ENCODE assay signal across 20 cellular contexts in the genomic region with DNA sequence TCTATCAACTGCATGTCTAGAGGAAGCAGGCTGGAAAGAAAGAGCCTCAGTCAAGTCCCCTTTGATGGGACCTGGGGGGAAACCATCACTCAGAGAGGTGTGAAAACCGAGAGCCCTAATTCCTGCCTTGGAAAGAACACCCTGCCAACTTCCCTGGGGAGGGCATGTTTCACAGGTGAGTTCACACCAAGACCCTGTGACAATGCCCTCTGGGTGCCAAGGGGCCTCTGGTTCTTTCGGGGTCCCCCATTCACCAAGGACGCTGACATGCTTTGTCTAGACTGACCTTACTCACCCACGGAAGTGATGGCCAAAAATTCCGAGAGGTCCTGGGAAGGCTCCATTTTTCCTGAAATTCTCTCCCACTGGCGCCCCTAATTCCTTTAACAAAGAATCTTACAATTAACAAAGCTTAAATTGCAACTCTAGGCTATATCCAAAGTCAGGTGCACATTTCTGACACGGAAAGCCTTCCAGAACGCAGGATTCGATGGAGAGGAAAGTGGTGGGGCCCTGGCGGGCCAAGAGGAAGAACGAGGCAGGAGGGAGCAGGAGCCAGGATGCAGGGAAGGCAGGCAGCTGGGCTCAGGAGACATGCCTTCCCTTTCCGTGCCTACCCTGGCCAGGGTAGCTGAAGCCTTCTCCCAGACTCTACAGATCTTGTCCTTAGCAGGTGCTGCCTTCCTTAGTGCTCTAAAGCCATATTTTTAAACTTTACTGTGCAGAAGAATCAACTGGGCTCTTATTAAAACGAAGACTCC. TPM values are rescaled to one million over a fixed set of nuclear protein-coding genes. Genes with fewer than 3 reads are reported as not detected.
DNase-seq lines count a peak whose midpoint lies in the region; ATAC-seq, FAIRE-seq and TF ChIP-seq lines count a peak whose summit lies in the region.
"Had no signal": no experiment of that assay in that cellular context is flagged by ENCODE, and none has a peak within 500 bp of the region (broad histone marks: within the 10 kb centered on the region; RNA-seq: fewer than 3 reads in every experiment).

No MANE protein-coding gene starts in this region.

- DNase-seq in astrocyte (ENCODE audit: low read depth) = no peak
- peak; percentile 31 for DNase-seq in islet precursor cell
- peak; percentile 47 for DNase-seq in type B pancreatic cell (ENCODE audit: extremely low spot score, unreplicated experiment)
- DNase-seq in erythroblast (lab: John Stamatoyannopoulos, UW) = no peak
- no peak for DNase-seq in Karpas-422
- no peak for DNase-seq in AG20443 (ENCODE audit: low spot score)
- DNase-seq: CD4-positive, alpha-beta memory T cell; DMS153; DMS79; GDM1 had no signal

- H4K20me1 ChIP-seq in astrocyte (ENCODE audit: insufficient read depth, low read length) (peaks cover 3% of the 10 kb centered on the region), Karpas-422 (ENCODE audit: insufficient read depth, low read depth, low read length) (no peaks in the 10 kb centered on the region)

- H3K27me3 ChIP-seq in astrocyte (ENCODE audit: insufficient read depth, low read length) = no peaks in the 10 kb centered on the region
- H3K27me3 ChIP-seq in Karpas-422 (ENCODE audit: low read length) = no peaks in the 10 kb centered on the region

- H3K79me2 ChIP-seq in astrocyte (ENCODE audit: insufficient read depth, low read length) = no peaks in the 10 kb centered on the region
- no peaks in the 10 kb centered on the region for H3K79me2 ChIP-seq in Karpas-422 (ENCODE audit: low read length)

- H3K27ac ChIP-seq in astrocyte (ENCODE audit: low read depth, low read length) (no peak overlapping the region), Karpas-422 (ENCODE audit: low read length) (no peak overlapping the region)
- H3K27ac ChIP-seq: C4-2B had no signal

- peaks cover 42% of the 10 kb centered on the region for H3K27me3 Mint-ChIP-seq in astrocyte (ENCODE audit: low read depth, unreplicated experiment)
- H3K27me3 Mint-ChIP-seq in nephron (ENCODE audit: low read depth) = peaks cover 4% of the 10 kb centered on the region
- peaks cover 3% of the 10 kb centered on the region for H3K27me3 Mint-ChIP-seq in type B pancreatic cell

- no peaks in the 10 kb centered on the region for H3K4me1 Mint-ChIP-seq in astrocyte (ENCODE audit: low read depth, unreplicated experiment)
- H3K4me1 Mint-ChIP-seq in nephron = peaks cover 80% of the 10 kb centered on the region
- H3K4me1 Mint-ChIP-seq in type B pancreatic cell (ENCODE audit: unreplicated experiment) = peaks cover 10% of the 10 kb centered on the region
- H3K4me1 Mint-ChIP-seq: CD4-positive, alpha-beta memory T cell had no signal

- H3K36me3 Mint-ChIP-seq in astrocyte (ENCODE audit: low read depth, unreplicated experiment) (no peaks in the 10 kb centered on the region), nephron (ENCODE audit: low read depth) (peaks cover 17% of the 10 kb centered on the region), type B pancreatic cell (no peaks in the 10 kb centered on the region)
- H3K36me3 Mint-ChIP-seq: CD4-positive, alpha-beta memory T cell had no signal

- H3K36me3 ChIP-seq in astrocyte (ENCODE audit: insufficient read depth, low read length) = no peaks in the 10 kb centered on the region
- no peaks in the 10 kb centered on the region for H3K36me3 ChIP-seq in Karpas-422 (ENCODE audit: insufficient read depth, low read length)

- TF ChIP-seq CTCF in astrocyte (IDR thresholded peaks at IDR 0.05; ENCODE audit: insufficient read depth, low read depth, low read length) (no peak), nephron (IDR thresholded peaks at IDR 0.05; ENCODE audit: unreplicated experiment in 3 of 3) (no peak), type B pancreatic cell (conservative IDR thresholded peaks at IDR 0.05) (no peak)

- H3K27ac Mint-ChIP-seq in astrocyte (ENCODE audit: unreplicated experiment) (peak overlapping the region; percentile 28), nephron (peak overlapping the region in 2 of 3 experiments; percentile 4 to 46), type B pancreatic cell (no peak overlapping the region)
- H3K27ac Mint-ChIP-seq: CD4-positive, alpha-beta memory T cell; H9 had no signal

- H3K4me3 ChIP-seq in astrocyte (ENCODE audit: insufficient read depth, low read depth, low read length) (no peak overlapping the region), Karpas-422 (ENCODE audit: low read length) (no peak overlapping the region)

- H3K4me2 ChIP-seq in astrocyte (ENCODE audit: low read length) = no peak overlapping the region
- no peak overlapping the region for H3K4me2 ChIP-seq in Karpas-422 (ENCODE audit: low read depth, low read length, poor library complexity, severe bottlenecking)

- no peak for TF ChIP-seq POLR2A in erythroblast (IDR thresholded peaks at IDR 0.05; ENCODE audit: low read length)

- H3K9me2 ChIP-seq in Karpas-422 (replicated peaks; ENCODE audit: insufficient read depth, low read length) = no peaks in the 10 kb centered on the region

- no peak overlapping the region for H3K9ac ChIP-seq in astrocyte (ENCODE audit: low read length)
- no peak overlapping the region for H3K9ac ChIP-seq in Karpas-422 (ENCODE audit: low read length)

- no peak for FAIRE-seq in astrocyte (lab: Jason Lieb, UNC)
- FAIRE-seq: GM12892, GM18507, H1 had no signal

- no peak for ATAC-seq in GM18867 (IDR thresholded peaks at IDR 0.05; ENCODE audit: unreplicated experiment)

- peaks cover 6% of the 10 kb centered on the region for H3K9me3 Mint-ChIP-seq in astrocyte (ENCODE audit: unreplicated experiment)
- peaks cover 8% of the 10 kb centered on the region for H3K9me3 Mint-ChIP-seq in nephron
- H3K9me3 Mint-ChIP-seq in type B pancreatic cell = peaks cover 14% of the 10 kb centered on the region

- H2AFZ ChIP-seq in astrocyte (ENCODE audit: low read depth, low read length) (no peak overlapping the region), Karpas-422 (ENCODE audit: low read length) (no peak overlapping the region)

- H3K4me3 Mint-ChIP-seq in astrocyte (ENCODE audit: unreplicated experiment) = no peak overlapping the region
- no peak overlapping the region for H3K4me3 Mint-ChIP-seq in nephron
- H3K4me3 Mint-ChIP-seq in type B pancreatic cell = no peak overlapping the region
- H3K4me3 Mint-ChIP-seq: CD4-positive, alpha-beta memory T cell; H9 had no signal

- H3K9me3 ChIP-seq in astrocyte (ENCODE audit: insufficient read depth, low read depth, low read length) (no peaks in the 10 kb centered on the region), Karpas-422 (ENCODE audit: low read length) (0 out of 2 replicates have a peak, but pooled peaks cover 3% of the 10 kb centered on the region)

- H3K4me1 ChIP-seq in astrocyte (ENCODE audit: insufficient read depth, low read length) = no peaks in the 10 kb centered on the region
- H3K4me1 ChIP-seq in Karpas-422 (ENCODE audit: low read length) = no peaks in the 10 kb centered on the region

RNA-seq across cellular contexts. Expression of gene VSTM4, which starts 23.7 kb away (rescaled TPM):
- total RNA-seq in astrocyte = 1.1 and 1.8 TPM in 2 replicates
- total RNA-seq in type B pancreatic cell (ENCODE audit: low replicate concordance) = 0.12 and 2.6 TPM in 2 replicates
- not detected in 2 replicates for total RNA-seq in Karpas-422 (2014; rRNA removed; shearing (Covaris generic); ENCODE audit: low replicate concordance)
- total RNA-seq: CD4-positive, alpha-beta memory T cell; HT-29 had no signal

RNA-seq across cellular contexts. Expression of gene FAM170B, which starts 42.2 kb away (rescaled TPM):
- total RNA-seq in astrocyte = not detected in 2 replicates
- total RNA-seq in type B pancreatic cell (ENCODE audit: low replicate concordance) = not detected in 2 replicates
- total RNA-seq in Karpas-422 (2014; rRNA removed; shearing (Covaris generic); ENCODE audit: low replicate concordance) = not detected in 2 replicates
- total RNA-seq: A172; CD4-positive, alpha-beta memory T cell; Daoy; H1; H9; HT-29 had no signal

Comparison
In these comparisons a context has a peak if more than half of its experiments do, and no peak if none do; other contexts are left out.
1. DNase-seq: peak in islet precursor cell (single experiment) and type B pancreatic cell (single experiment); none in astrocyte (single experiment), erythroblast (0 of 2), Karpas-422 (single experiment) and AG20443 (single experiment).